ENCODE assay signal across 1 cellular context in the genomic region with DNA sequence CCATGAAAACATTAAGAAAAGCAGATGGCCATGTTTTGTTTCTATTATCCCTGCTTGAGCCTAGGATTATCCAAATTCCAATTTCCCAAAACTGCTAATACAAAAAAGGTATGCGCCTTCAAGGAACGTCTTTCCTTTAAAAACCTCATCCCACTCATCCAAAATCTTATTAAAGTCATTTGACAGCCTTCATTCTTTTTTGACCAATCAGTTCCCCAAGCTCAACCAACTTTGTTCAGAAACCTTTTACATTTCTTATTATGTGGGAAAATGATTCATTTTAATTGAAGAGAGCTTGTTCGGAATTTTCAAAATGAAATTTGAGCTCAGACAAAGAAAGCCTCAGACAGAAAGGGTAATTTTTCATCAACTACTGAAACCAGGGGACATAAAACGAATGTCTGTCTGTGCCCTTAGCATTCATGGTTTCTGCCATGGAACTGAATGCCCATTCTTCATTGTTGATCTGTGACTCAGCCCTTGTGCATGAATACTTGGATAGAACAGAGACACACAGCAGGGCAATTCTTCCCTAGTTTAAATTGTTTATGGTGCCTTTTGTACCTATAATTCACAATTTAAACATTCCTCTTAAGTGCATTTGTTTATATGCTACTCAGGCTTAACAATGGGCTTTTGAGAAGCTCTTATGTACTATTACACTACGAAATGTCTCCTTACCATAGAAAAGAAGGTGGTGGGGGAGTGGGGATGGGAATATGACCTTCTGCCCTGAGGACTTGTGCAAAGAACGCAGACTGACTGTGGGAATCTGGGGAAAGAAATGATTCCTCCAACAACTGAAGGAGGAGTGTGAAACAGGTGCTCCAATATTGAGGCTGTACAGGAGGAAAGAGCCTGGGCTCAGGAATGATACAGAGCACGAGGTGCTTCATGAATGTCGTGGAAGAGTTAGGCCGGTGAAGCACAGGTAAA.
TF ChIP-seq lines count a peak whose summit lies in the region.

No MANE protein-coding gene starts in this region.

TF ChIP-seq in WTC11, 78 proteins besides CTCF, POLR2A, EP300 and RAD21 (continued from another document):
- TF ChIP-seq, protein P1, sequence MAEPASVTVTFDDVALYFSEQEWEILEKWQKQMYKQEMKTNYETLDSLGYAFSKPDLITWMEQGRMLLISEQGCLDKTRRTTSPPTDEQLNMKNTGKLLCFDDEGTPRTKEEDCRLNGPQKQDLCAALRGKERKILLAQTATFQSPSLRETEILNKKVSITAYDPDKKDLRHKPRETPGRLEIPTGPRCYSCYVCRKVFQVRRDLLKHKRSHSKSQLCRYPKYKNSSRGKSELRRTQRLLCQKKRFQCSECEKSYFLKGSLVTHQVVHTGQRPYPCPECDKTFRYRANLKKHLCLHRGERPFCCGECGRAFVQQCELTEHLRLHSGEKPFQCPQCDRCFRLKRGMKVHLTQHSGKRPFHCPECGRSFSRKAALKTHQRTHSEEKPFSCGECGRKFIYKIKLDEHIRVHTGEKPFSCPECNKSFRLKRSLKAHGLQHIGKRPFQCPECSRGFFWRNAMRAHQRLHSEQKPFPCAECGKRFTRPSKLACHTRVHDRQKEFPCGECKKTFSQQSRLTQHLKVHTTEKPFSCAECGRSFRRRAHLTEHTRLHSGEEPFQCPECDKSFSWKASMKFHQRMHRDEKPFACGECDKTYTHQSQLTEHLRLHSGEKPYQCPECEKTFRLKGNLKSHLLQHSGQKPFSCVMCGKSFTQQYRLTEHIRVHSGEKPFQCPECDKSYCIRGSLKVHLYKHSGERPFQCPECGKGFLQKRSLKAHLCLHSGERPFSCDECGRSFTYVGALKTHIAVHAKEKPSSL (CRISPR knock-in tag; conservative IDR thresholded peaks at IDR 0.05) = no peak
- TF ChIP-seq TCF7 (CRISPR knock-in tag; IDR thresholded peaks at IDR 0.05; ENCODE audit: low read depth) (no peak), RELA (CRISPR knock-in tag; IDR thresholded peaks at IDR 0.05; ENCODE audit: borderline replicate concordance) (no peak), GRHL2 (CRISPR knock-in tag; IDR thresholded peaks at IDR 0.05; ENCODE audit: insufficient replicate concordance, severe bottlenecking) (no peak), ZNF423 (CRISPR knock-in tag; IDR thresholded peaks at IDR 0.05) (no peak), IRF2 (CRISPR knock-in tag; IDR thresholded peaks at IDR 0.05; ENCODE audit: borderline replicate concordance, low read depth) (no peak), PRRX2 (CRISPR knock-in tag; IDR thresholded peaks at IDR 0.05) (no peak), ATF1 (CRISPR knock-in tag; IDR thresholded peaks at IDR 0.05) (no peak), ZNF396 (CRISPR knock-in tag; IDR thresholded peaks at IDR 0.05; ENCODE audit: borderline replicate concordance) (no peak), NFATC4 (CRISPR knock-in tag; IDR thresholded peaks at IDR 0.05) (no peak), JAZF1 (CRISPR knock-in tag; IDR thresholded peaks at IDR 0.05) (no peak), SOX15 (CRISPR knock-in tag; IDR thresholded peaks at IDR 0.05) (no peak), FOXJ3 (CRISPR knock-in tag; IDR thresholded peaks at IDR 0.05; ENCODE audit: borderline replicate concordance) (no peak)
- TF ChIP-seq, protein P2, sequence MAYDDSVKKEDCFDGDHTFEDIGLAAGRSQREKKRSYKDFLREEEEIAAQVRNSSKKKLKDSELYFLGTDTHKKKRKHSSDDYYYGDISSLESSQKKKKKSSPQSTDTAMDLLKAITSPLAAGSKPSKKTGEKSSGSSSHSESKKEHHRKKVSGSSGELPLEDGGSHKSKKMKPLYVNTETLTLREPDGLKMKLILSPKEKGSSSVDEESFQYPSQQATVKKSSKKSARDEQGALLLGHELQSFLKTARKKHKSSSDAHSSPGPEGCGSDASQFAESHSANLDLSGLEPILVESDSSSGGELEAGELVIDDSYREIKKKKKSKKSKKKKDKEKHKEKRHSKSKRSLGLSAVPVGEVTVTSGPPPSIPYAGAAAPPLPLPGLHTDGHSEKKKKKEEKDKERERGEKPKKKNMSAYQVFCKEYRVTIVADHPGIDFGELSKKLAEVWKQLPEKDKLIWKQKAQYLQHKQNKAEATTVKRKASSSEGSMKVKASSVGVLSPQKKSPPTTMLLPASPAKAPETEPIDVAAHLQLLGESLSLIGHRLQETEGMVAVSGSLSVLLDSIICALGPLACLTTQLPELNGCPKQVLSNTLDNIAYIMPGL (CRISPR knock-in tag; IDR thresholded peaks at IDR 0.05) = no peak
- TF ChIP-seq, protein P3, sequence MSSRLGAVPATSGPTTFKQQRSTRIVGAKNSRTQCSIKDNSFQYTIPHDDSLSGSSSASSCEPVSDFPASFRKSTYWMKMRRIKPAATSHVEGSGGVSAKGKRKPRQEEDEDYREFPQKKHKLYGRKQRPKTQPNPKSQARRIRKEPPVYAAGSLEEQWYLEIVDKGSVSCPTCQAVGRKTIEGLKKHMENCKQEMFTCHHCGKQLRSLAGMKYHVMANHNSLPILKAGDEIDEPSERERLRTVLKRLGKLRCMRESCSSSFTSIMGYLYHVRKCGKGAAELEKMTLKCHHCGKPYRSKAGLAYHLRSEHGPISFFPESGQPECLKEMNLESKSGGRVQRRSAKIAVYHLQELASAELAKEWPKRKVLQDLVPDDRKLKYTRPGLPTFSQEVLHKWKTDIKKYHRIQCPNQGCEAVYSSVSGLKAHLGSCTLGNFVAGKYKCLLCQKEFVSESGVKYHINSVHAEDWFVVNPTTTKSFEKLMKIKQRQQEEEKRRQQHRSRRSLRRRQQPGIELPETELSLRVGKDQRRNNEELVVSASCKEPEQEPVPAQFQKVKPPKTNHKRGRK (CRISPR knock-in tag; IDR thresholded peaks at IDR 0.05; ENCODE audit: borderline replicate concordance) = no peak
- TF ChIP-seq, protein P4, sequence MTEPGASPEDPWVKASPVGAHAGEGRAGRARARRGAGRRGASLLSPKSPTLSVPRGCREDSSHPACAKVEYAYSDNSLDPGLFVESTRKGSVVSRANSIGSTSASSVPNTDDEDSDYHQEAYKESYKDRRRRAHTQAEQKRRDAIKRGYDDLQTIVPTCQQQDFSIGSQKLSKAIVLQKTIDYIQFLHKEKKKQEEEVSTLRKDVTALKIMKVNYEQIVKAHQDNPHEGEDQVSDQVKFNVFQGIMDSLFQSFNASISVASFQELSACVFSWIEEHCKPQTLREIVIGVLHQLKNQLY (CRISPR knock-in tag; IDR thresholded peaks at IDR 0.05) = no peak
- TF ChIP-seq, protein P5, sequence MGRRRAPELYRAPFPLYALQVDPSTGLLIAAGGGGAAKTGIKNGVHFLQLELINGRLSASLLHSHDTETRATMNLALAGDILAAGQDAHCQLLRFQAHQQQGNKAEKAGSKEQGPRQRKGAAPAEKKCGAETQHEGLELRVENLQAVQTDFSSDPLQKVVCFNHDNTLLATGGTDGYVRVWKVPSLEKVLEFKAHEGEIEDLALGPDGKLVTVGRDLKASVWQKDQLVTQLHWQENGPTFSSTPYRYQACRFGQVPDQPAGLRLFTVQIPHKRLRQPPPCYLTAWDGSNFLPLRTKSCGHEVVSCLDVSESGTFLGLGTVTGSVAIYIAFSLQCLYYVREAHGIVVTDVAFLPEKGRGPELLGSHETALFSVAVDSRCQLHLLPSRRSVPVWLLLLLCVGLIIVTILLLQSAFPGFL (CRISPR knock-in tag; IDR thresholded peaks at IDR 0.05; ENCODE audit: borderline replicate concordance) = no peak
